ENCODE assay signal across 22 cellular contexts in genomic region chr2:231890896-231891513, GRCh38. TPM values are rescaled to one million over a fixed set of nuclear protein-coding genes. Genes with fewer than 3 reads are reported as not detected.
DNase-seq lines count a peak whose midpoint lies in the region; ATAC-seq, FAIRE-seq and TF ChIP-seq lines count a peak whose summit lies in the region.
"Had no signal": no experiment of that assay in that cellular context is flagged by ENCODE, and none has a peak within 500 bp of the region (broad histone marks: within the 10 kb centered on the region; RNA-seq: fewer than 3 reads in every experiment).

No MANE protein-coding gene starts in this region.

- H3K36me3 ChIP-seq in bronchial epithelial cell (ENCODE audit: control insufficient read depth, insufficient read depth, low read length): no peaks in the 10 kb centered on the region
- H3K36me3 ChIP-seq: adrenal gland; BLaER1 treated with 17β-estradiol and CSF1 and Interleukin-3, amounts not matched to agents 10 nM and 100 nM; tibial artery had no signal

- no peak overlapping the region for H3K4me3 ChIP-seq in bronchial epithelial cell (ENCODE audit: low read depth, low read length)
- H3K4me3 ChIP-seq: adrenal gland; BLaER1 treated with 17β-estradiol and CSF1 and Interleukin-3, amounts not matched to agents 10 nM and 100 nM; tibial artery had no signal

- DNase-seq in NCI-H1436 (lab: John Stamatoyannopoulos, UW) (peak; percentile 14), NCI-H1436 treated with DMSO at 0.1 percent for 48 hours (lab: John Stamatoyannopoulos, UW) (no peak), NCI-H2227 treated with DMSO at 0.1 percent for 48 hours (lab: John Stamatoyannopoulos, UW) (peak; percentile 11), bronchial epithelial cell (ENCODE audit: low read depth) (peak; percentile 73), posterior vena cava (ENCODE audit: low spot score) (peak; percentile 62), left lobe of liver (ENCODE audit: low spot score) (no peak), T-helper 2 cell (no peak)
- DNase-seq in NK-92 treated with Interleukin-12 subunit alpha and Interleukin-12 subunit beta, amount 100 ng/mL, for 24 hours (lab: John Stamatoyannopoulos, UW): no peak
- DNase-seq: activated CD8-positive, alpha-beta T cell treated with anti-CD3 and anti-CD28 coated beads, Interleukin-2, amount 10 ng/mL, durations not matched to agents 7 days and 5 days; caudate nucleus; effector CD8-positive, alpha-beta T cell; IMR-90; islet precursor cell; NCI-H1048; SW 1271 had no signal

- TF ChIP-seq CTCF in bronchial epithelial cell (IDR thresholded peaks at IDR 0.05; ENCODE audit: insufficient read depth, low read length, severe bottlenecking): no peak

- H3K27me3 ChIP-seq in bronchial epithelial cell (ENCODE audit: control insufficient read depth, insufficient read depth, low read length): no peaks in the 10 kb centered on the region
- H3K27me3 ChIP-seq: adrenal gland; BLaER1 treated with 17β-estradiol and CSF1 and Interleukin-3, amounts not matched to agents 10 nM and 100 nM had no signal

- peak; percentile 93 for FAIRE-seq in bronchial epithelial cell (lab: Jason Lieb, UNC)

- intact Hi-C loops in posterior vena cava (cut with DNase I): no loop called here

- ATAC-seq in left lobe of liver: no peak
- ATAC-seq: activated CD8-positive, alpha-beta T cell treated with anti-CD3 and anti-CD28 coated beads, Interleukin-2, amount 10 ng/mL, durations not matched to agents 7 days and 5 days; stimulated activated effector memory CD8-positive, alpha-beta T cell treated with anti-CD3 and anti-CD28 coated beads, Interleukin-12 subunit alpha, Interleukin-12 subunit beta, amount 100 ng/mL, for 72 hours had no signal

RNA-seq across cellular contexts. Expression of gene NPPC, which starts 35.2 kb away (rescaled TPM):
- total RNA-seq in bronchial epithelial cell: not detected in 2 replicates
- 1 to 10 TPM in 1 of 2 donors, under 1 TPM in 1; 0.93 to 9.2 TPM for total RNA-seq in posterior vena cava
- not detected for total RNA-seq in left lobe of liver
- total RNA-seq: Daoy, mononuclear cell, omental fat pad had no signal

Comparison
In these comparisons a context has a peak if more than half of its experiments do, and no peak if none do; other contexts are left out.
1. DNase-seq: peak in NCI-H1436 (single experiment), NCI-H2227 treated with DMSO at 0.1 percent for 48 hours (single experiment), bronchial epithelial cell (single experiment) and posterior vena cava (single experiment); none in NCI-H1436 treated with DMSO at 0.1 percent for 48 hours (single experiment), left lobe of liver (single experiment), NK-92 treated with Interleukin-12 subunit alpha and Interleukin-12 subunit beta, amount 100 ng/mL, for 24 hours (single experiment) and T-helper 2 cell (0 of 5).